21 cellular contexts compared by ENCODE assay signal in genomic region chr7:131124867-131125266, GRCh38.
DNase-seq lines count a peak whose midpoint lies in the region; ATAC-seq and TF ChIP-seq lines count a peak whose summit lies in the region.
"Had no signal": no experiment of that assay in that cellular context is flagged by ENCODE, and none has a peak within 500 bp of the region (broad histone marks: within the 10 kb centered on the region; RNA-seq: fewer than 3 reads in every experiment).

No MANE protein-coding gene starts in this region.

- peak overlapping the region; percentile 37 for H3K4me3 Mint-ChIP-seq in memory B cell
- H3K4me3 Mint-ChIP-seq in natural killer cell: no peak overlapping the region
- no peak overlapping the region for H3K4me3 Mint-ChIP-seq in activated CD4-positive, alpha-beta memory T cell treated with anti-CD3 and anti-CD28 coated beads, Interleukin-2, amount 10 ng/mL, durations not matched to agents 7 days and 5 days

- no peak for TF ChIP-seq EP300 in SK-N-SH (IDR thresholded peaks at IDR 0.05; ENCODE audit: borderline replicate concordance in 1 of 2, low read depth in 1 of 2, low read length in 1 of 2)

- H3K27ac Mint-ChIP-seq in memory B cell: peak overlapping the region; percentile 97
- H3K27ac Mint-ChIP-seq in natural killer cell: no peak overlapping the region
- no peak overlapping the region for H3K27ac Mint-ChIP-seq in activated CD4-positive, alpha-beta memory T cell treated with anti-CD3 and anti-CD28 coated beads, Interleukin-2, amount 10 ng/mL, durations not matched to agents 7 days and 5 days

- TF ChIP-seq CTCF in SK-N-SH (IDR thresholded peaks at IDR 0.05) (no peak), OCI-LY3 (IDR thresholded peaks at IDR 0.05; ENCODE audit: low read depth, low read length) (no peak), natural killer cell (IDR thresholded peaks at IDR 0.05) (no peak)

- H3K4me1 ChIP-seq in SK-N-SH (ENCODE audit: control insufficient read depth in 1 of 2, insufficient read depth in 2 of 2, low read depth in 1 of 2, low read length in 1 of 2) (no peaks in the 10 kb centered on the region; a peak in 1 of 4 replicates), OCI-LY3 (ENCODE audit: low read length) (peaks cover 27% of the 10 kb centered on the region)
- H3K4me1 ChIP-seq: SJSA1 had no signal

- no peaks in the 10 kb centered on the region for H3K9me3 ChIP-seq in SK-N-SH
- peaks cover 12% of the 10 kb centered on the region; the same call in 1 of the 2 replicates for H3K9me3 ChIP-seq in OCI-LY3 (ENCODE audit: insufficient read depth, low read length)
- H3K9me3 ChIP-seq: SJSA1 had no signal

- H3K27me3 ChIP-seq in SK-N-SH (ENCODE audit: insufficient read depth) (no peaks in the 10 kb centered on the region), OCI-LY3 (ENCODE audit: low read depth, low read length) (peaks cover 12% of the 10 kb centered on the region)
- H3K27me3 ChIP-seq: BLaER1 treated with 17β-estradiol and CSF1 and Interleukin-3, amounts not matched to agents 10 nM and 100 nM; SJSA1 had no signal

- H3K27ac ChIP-seq in SK-N-SH (ENCODE audit: low read depth in 2 of 2, low read length in 1 of 2) (no peak overlapping the region), OCI-LY3 (ENCODE audit: low read length) (no peak overlapping the region)
- H3K27ac ChIP-seq: BLaER1 treated with 17β-estradiol and CSF1 and Interleukin-3, amounts not matched to agents 10 nM and 100 nM; GM23248; SJSA1 had no signal

- ATAC-seq in SK-N-SH treated with all-trans-retinoic acid at 6 μM for 48 hours (peak; percentile 45; the same call in 2 of the 3 replicates), memory B cell (ENCODE audit: low read depth) (no peak), natural killer cell (no peak)
- ATAC-seq: HCT116, PC-3 had no signal

- TF ChIP-seq RAD21 in SK-N-SH (IDR thresholded peaks at IDR 0.05; ENCODE audit: low read length): no peak

- H3K4me2 ChIP-seq in SK-N-SH (no peak overlapping the region), OCI-LY3 (ENCODE audit: low read length) (peak overlapping the region; percentile 46; the same call in 1 of the 2 replicates)
- H3K4me2 ChIP-seq: BLaER1 treated with 17β-estradiol and CSF1 and Interleukin-3, amounts not matched to agents 10 nM and 100 nM had no signal

- H3K36me3 Mint-ChIP-seq in memory B cell (no peaks in the 10 kb centered on the region), natural killer cell (no peaks in the 10 kb centered on the region)
- H3K36me3 Mint-ChIP-seq in activated CD4-positive, alpha-beta memory T cell treated with anti-CD3 and anti-CD28 coated beads, Interleukin-2, amount 10 ng/mL, durations not matched to agents 7 days and 5 days (ENCODE audit: low read depth): peaks cover 12% of the 10 kb centered on the region

- H3K9ac ChIP-seq in SK-N-SH: no peak overlapping the region
- no peak overlapping the region for H3K9ac ChIP-seq in OCI-LY3 (ENCODE audit: low read length)
- H3K9ac ChIP-seq: BLaER1 treated with 17β-estradiol and CSF1 and Interleukin-3, amounts not matched to agents 10 nM and 100 nM; GM23248 had no signal

- peaks cover 35% of the 10 kb centered on the region for H3K4me1 Mint-ChIP-seq in memory B cell
- no peaks in the 10 kb centered on the region for H3K4me1 Mint-ChIP-seq in natural killer cell
- no peaks in the 10 kb centered on the region for H3K4me1 Mint-ChIP-seq in activated CD4-positive, alpha-beta memory T cell treated with anti-CD3 and anti-CD28 coated beads, Interleukin-2, amount 10 ng/mL, durations not matched to agents 7 days and 5 days

- CTCF ChIA-PET in SK-N-SH (lab: Yijun Ruan, JAX): interaction anchor here (0.9 to 1.7 kb wide), 5 partner anchors 8 to 170 kb away, joined by 3 read pairs; no protein-coding TSS in a partner anchor
- CTCF ChIA-PET in activated CD4-positive, alpha-beta memory T cell treated with anti-CD3 and anti-CD28 coated beads, Interleukin-2, amount 10 ng/mL, durations not matched to agents 7 days and 5 days (lab: Charles Lee): no interaction called here

- intact Hi-C loops in natural killer cell (cut with micrococcal nuclease): no loop called here

- no peak overlapping the region for H3K4me3 ChIP-seq in SK-N-SH (ENCODE audit: low read depth in 2 of 2, low read length in 1 of 2)
- no peak overlapping the region for H3K4me3 ChIP-seq in OCI-LY3 (ENCODE audit: low read length)
- H3K4me3 ChIP-seq: BLaER1 treated with 17β-estradiol and CSF1 and Interleukin-3, amounts not matched to agents 10 nM and 100 nM; GM23248; SJSA1 had no signal

- H3K27me3 Mint-ChIP-seq in memory B cell: no peaks in the 10 kb centered on the region
- H3K27me3 Mint-ChIP-seq in natural killer cell (ENCODE audit: low read depth in 2 of 2): peaks cover 3 to 8% of the 10 kb centered on the region in 2 donors
- no peaks in the 10 kb centered on the region for H3K27me3 Mint-ChIP-seq in activated CD4-positive, alpha-beta memory T cell treated with anti-CD3 and anti-CD28 coated beads, Interleukin-2, amount 10 ng/mL, durations not matched to agents 7 days and 5 days

- H4K20me1 ChIP-seq in SK-N-SH (ENCODE audit: insufficient read depth): no peaks in the 10 kb centered on the region
- H4K20me1 ChIP-seq in OCI-LY3 (ENCODE audit: insufficient read depth, low read length): no peaks in the 10 kb centered on the region
- H4K20me1 ChIP-seq: BLaER1 treated with 17β-estradiol and CSF1 and Interleukin-3, amounts not matched to agents 10 nM and 100 nM had no signal

- no peaks in the 10 kb centered on the region for H3K36me3 ChIP-seq in SK-N-SH (replicated peaks in 1 of 2; ENCODE audit: control insufficient read depth in 1 of 2, insufficient read depth in 2 of 2, low read length in 1 of 2)
- no peaks in the 10 kb centered on the region for H3K36me3 ChIP-seq in OCI-LY3 (replicated peaks; ENCODE audit: low read depth, low read length)
- H3K36me3 ChIP-seq: BLaER1 treated with 17β-estradiol and CSF1 and Interleukin-3, amounts not matched to agents 10 nM and 100 nM; SJSA1 had no signal

- POLR2A ChIA-PET in SK-N-SH (lab: Yijun Ruan, JAX): no interaction called here
- POLR2A ChIA-PET in activated CD4-positive, alpha-beta memory T cell treated with anti-CD3 and anti-CD28 coated beads, Interleukin-2, amount 10 ng/mL, durations not matched to agents 7 days and 5 days (lab: Charles Lee): interaction anchor here (1.1 to 2.8 kb wide), 2 partner anchors 15 to 18 kb away, joined by 3 to 8 read pairs; no protein-coding TSS in a partner anchor

- WGBS in SK-N-SH (ENCODE audit: low lambda C conversion rate): 23% methylated on average over 3 of the region's 3 CpGs

- H3K79me2 ChIP-seq in SK-N-SH (ENCODE audit: insufficient read depth): no peaks in the 10 kb centered on the region
- no peaks in the 10 kb centered on the region for H3K79me2 ChIP-seq in OCI-LY3 (ENCODE audit: low read length)

- no peaks in the 10 kb centered on the region for H3K9me3 Mint-ChIP-seq in memory B cell
- H3K9me3 Mint-ChIP-seq in natural killer cell: no peaks in the 10 kb centered on the region
- peaks cover 5% of the 10 kb centered on the region for H3K9me3 Mint-ChIP-seq in activated CD4-positive, alpha-beta memory T cell treated with anti-CD3 and anti-CD28 coated beads, Interleukin-2, amount 10 ng/mL, durations not matched to agents 7 days and 5 days

- DNase-seq in SK-N-SH: no peak
- no peak for DNase-seq in memory B cell (ENCODE audit: low spot score in 2 of 2)
- no peak for DNase-seq in natural killer cell
- no peak for DNase-seq in activated CD4-positive, alpha-beta T cell treated with anti-CD3 and anti-CD28 coated beads for 1 hour
- no peak for DNase-seq in activated CD4-positive, alpha-beta memory T cell treated with anti-CD3 and anti-CD28 coated beads, Interleukin-2, amount 10 ng/mL, durations not matched to agents 7 days and 5 days
- DNase-seq: DMS 273 treated with DMSO at 0.1 percent for 48 hours; GF-D8; GM23248; KG1; NCI-H1092 treated with DMSO at 0.1 percent for 48 hours; NCI-H1694 treated with DMSO at 0.1 percent for 48 hours; NCI-H2107; NCI-H2227 treated with DMSO at 0.1 percent for 48 hours; NCI-H524; NK-92 treated with Interleukin-12 subunit alpha and Interleukin-12 subunit beta, amount 100 ng/mL, for 24 hours; PC-3 had no signal

- peaks cover 4% of the 10 kb centered on the region for H3F3A ChIP-seq in SK-N-SH (replicated peaks; ENCODE audit: insufficient read depth)

- H2AFZ ChIP-seq in SK-N-SH (ENCODE audit: low read depth): no peak overlapping the region
- H2AFZ ChIP-seq in OCI-LY3 (ENCODE audit: low read depth, low read length): no peak overlapping the region
- H2AFZ ChIP-seq: GM23248 had no signal

- no peaks in the 10 kb centered on the region for H3K9me2 ChIP-seq in SK-N-SH

TF ChIP-seq in SK-N-SH treated with all-trans-retinoic acid at 6 μM for 48 hours, 23 proteins besides CTCF, POLR2A, EP300 and RAD21 (continues in another document):
- no peak for TF ChIP-seq PATZ1 (CRISPR knock-in tag; IDR thresholded peaks at IDR 0.05; ENCODE audit: borderline replicate concordance)

TF ChIP-seq in SK-N-SH, 30 proteins besides CTCF, POLR2A, EP300 and RAD21 (continues in another document):
- TF ChIP-seq MEF2A (IDR thresholded peaks at IDR 0.05; ENCODE audit: borderline replicate concordance, low read depth) (no peak), RXRA (IDR thresholded peaks at IDR 0.05; ENCODE audit: borderline replicate concordance, low read depth) (no peak), YY1 (IDR thresholded peaks at IDR 0.05; ENCODE audit: low read depth) (no peak), SIN3A (IDR thresholded peaks at IDR 0.05; ENCODE audit: borderline replicate concordance, low read depth, low read length) (no peak), FOXJ3 (CRISPR knock-in tag; IDR thresholded peaks at IDR 0.05) (no peak), USF1 (IDR thresholded peaks at IDR 0.05; ENCODE audit: borderline replicate concordance, low read depth) (no peak)
